1 cellular context compared by ENCODE assay signal in the genomic region with DNA sequence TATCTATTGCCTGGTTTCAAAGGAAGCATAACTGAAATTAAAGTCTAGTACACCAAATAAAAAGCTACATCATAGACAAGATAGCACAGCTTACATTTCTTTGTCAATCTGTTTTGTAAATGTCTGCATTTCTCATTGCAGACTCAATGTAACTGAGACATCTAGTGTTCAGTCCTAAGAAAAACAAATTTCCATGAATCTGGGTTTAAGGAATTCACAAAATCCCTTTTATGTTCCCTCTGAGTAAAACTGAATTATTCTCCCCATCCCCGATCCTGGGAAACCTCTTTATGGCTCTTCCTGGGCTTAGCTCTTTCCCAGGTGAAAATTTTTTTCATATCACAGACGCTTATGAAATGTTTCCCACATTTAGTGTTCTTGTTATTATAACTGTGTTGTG.
TF ChIP-seq lines count a peak whose summit lies in the region.

No MANE protein-coding gene starts in this region.

TF ChIP-seq in WTC11, 78 proteins besides CTCF, POLR2A, EP300 and RAD21 (continued from another document):
- TF ChIP-seq, protein P1, sequence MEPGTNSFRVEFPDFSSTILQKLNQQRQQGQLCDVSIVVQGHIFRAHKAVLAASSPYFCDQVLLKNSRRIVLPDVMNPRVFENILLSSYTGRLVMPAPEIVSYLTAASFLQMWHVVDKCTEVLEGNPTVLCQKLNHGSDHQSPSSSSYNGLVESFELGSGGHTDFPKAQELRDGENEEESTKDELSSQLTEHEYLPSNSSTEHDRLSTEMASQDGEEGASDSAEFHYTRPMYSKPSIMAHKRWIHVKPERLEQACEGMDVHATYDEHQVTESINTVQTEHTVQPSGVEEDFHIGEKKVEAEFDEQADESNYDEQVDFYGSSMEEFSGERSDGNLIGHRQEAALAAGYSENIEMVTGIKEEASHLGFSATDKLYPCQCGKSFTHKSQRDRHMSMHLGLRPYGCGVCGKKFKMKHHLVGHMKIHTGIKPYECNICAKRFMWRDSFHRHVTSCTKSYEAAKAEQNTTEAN (CRISPR knock-in tag; IDR thresholded peaks at IDR 0.05): no peak
- TF ChIP-seq, protein P2, sequence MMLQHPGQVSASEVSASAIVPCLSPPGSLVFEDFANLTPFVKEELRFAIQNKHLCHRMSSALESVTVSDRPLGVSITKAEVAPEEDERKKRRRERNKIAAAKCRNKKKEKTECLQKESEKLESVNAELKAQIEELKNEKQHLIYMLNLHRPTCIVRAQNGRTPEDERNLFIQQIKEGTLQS (CRISPR knock-in tag; conservative IDR thresholded peaks at IDR 0.05): no peak
- no peak for TF ChIP-seq JUN (CRISPR knock-in tag; IDR thresholded peaks at IDR 0.05)
- TF ChIP-seq ZNF219 (CRISPR knock-in tag; IDR thresholded peaks at IDR 0.05; ENCODE audit: borderline replicate concordance): no peak
- TF ChIP-seq NFATC4 (CRISPR knock-in tag; IDR thresholded peaks at IDR 0.05): no peak
- TF ChIP-seq ZNF416 (CRISPR knock-in tag; IDR thresholded peaks at IDR 0.05): no peak
- TF ChIP-seq FOXK1 (CRISPR knock-in tag; IDR thresholded peaks at IDR 0.05): no peak
- TF ChIP-seq, protein P3, sequence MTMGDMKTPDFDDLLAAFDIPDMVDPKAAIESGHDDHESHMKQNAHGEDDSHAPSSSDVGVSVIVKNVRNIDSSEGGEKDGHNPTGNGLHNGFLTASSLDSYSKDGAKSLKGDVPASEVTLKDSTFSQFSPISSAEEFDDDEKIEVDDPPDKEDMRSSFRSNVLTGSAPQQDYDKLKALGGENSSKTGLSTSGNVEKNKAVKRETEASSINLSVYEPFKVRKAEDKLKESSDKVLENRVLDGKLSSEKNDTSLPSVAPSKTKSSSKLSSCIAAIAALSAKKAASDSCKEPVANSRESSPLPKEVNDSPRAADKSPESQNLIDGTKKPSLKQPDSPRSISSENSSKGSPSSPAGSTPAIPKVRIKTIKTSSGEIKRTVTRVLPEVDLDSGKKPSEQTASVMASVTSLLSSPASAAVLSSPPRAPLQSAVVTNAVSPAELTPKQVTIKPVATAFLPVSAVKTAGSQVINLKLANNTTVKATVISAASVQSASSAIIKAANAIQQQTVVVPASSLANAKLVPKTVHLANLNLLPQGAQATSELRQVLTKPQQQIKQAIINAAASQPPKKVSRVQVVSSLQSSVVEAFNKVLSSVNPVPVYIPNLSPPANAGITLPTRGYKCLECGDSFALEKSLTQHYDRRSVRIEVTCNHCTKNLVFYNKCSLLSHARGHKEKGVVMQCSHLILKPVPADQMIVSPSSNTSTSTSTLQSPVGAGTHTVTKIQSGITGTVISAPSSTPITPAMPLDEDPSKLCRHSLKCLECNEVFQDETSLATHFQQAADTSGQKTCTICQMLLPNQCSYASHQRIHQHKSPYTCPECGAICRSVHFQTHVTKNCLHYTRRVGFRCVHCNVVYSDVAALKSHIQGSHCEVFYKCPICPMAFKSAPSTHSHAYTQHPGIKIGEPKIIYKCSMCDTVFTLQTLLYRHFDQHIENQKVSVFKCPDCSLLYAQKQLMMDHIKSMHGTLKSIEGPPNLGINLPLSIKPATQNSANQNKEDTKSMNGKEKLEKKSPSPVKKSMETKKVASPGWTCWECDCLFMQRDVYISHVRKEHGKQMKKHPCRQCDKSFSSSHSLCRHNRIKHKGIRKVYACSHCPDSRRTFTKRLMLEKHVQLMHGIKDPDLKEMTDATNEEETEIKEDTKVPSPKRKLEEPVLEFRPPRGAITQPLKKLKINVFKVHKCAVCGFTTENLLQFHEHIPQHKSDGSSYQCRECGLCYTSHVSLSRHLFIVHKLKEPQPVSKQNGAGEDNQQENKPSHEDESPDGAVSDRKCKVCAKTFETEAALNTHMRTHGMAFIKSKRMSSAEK (CRISPR knock-in tag; IDR thresholded peaks at IDR 0.05; ENCODE audit: borderline replicate concordance): no peak
- no peak for TF ChIP-seq IRF2 (CRISPR knock-in tag; IDR thresholded peaks at IDR 0.05; ENCODE audit: borderline replicate concordance, low read depth)
- TF ChIP-seq, protein P4, sequence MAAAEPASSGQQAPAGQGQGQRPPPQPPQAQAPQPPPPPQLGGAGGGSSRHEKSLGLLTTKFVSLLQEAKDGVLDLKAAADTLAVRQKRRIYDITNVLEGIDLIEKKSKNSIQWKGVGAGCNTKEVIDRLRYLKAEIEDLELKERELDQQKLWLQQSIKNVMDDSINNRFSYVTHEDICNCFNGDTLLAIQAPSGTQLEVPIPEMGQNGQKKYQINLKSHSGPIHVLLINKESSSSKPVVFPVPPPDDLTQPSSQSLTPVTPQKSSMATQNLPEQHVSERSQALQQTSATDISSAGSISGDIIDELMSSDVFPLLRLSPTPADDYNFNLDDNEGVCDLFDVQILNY (CRISPR knock-in tag; IDR thresholded peaks at IDR 0.05): no peak
